Comparison of ENCODE assay signal across 24 cellular contexts in the genomic region with DNA sequence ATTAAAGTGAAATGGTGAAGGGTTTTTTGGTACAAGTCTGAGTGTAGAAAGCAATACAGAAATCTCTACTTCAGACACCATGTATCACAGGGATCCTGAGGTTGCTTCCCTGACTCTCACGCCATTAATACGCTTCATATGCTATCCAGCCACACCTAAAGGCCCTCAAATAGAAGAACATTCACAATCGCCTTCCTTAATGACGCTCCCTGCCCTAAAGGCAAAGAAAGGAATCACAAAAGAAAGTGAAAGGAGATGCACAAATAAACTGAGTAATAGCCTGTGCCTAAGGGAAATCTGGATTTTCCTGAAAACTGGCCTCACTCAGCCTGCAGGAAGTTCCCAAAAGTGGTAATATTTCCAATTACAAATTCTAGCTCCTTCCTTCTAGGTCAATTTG.
"Had no signal": no experiment of that assay in that cellular context is flagged by ENCODE, and none has a peak within 500 bp of the region (broad histone marks: within the 10 kb centered on the region; RNA-seq: fewer than 3 reads in every experiment).

No MANE protein-coding gene starts in this region.

- H3K36me3 Mint-ChIP-seq: memory B cell; naive thymus-derived CD4-positive, alpha-beta T cell had no signal

- H3K9me3 Mint-ChIP-seq: memory B cell; naive thymus-derived CD4-positive, alpha-beta T cell; neural crest cell had no signal

- H3K27me3 ChIP-seq: esophagus squamous epithelium, gastroesophageal sphincter, hepatocyte, ovary, right atrium auricular region, sigmoid colon, stomach, upper lobe of left lung, vagina had no signal

- H3K27ac Mint-ChIP-seq: memory B cell; naive thymus-derived CD4-positive, alpha-beta T cell had no signal

- H3K4me3 Mint-ChIP-seq: memory B cell; naive thymus-derived CD4-positive, alpha-beta T cell; neural crest cell had no signal

- ATAC-seq: gastroesophageal sphincter; left lobe of liver; naive thymus-derived CD4-positive, alpha-beta T cell had no signal

- H3K27me3 Mint-ChIP-seq: memory B cell had no signal

- H3K4me3 ChIP-seq: coronary artery, esophagus squamous epithelium, gastroesophageal sphincter, hepatocyte, ovary, right atrium auricular region, sigmoid colon, skin epidermis, stomach, upper lobe of left lung, vagina had no signal

- H3K27ac ChIP-seq: coronary artery, epithelial cell of prostate, esophagus squamous epithelium, gastroesophageal sphincter, hepatocyte, ovary, right atrium auricular region, sigmoid colon, skin epidermis, stomach, upper lobe of left lung, vagina had no signal

- H3K9me3 ChIP-seq: esophagus squamous epithelium, gastroesophageal sphincter, ovary, right atrium auricular region, sigmoid colon, stomach, upper lobe of left lung, vagina had no signal

- H3K4me1 Mint-ChIP-seq: memory B cell; naive thymus-derived CD4-positive, alpha-beta T cell had no signal

- H3K4me1 ChIP-seq: esophagus squamous epithelium, gastroesophageal sphincter, right atrium auricular region, sigmoid colon, stomach, upper lobe of left lung, vagina had no signal

- DNase-seq: caudate nucleus; effector CD4-positive, alpha-beta T cell; esophagus squamous epithelium; foreskin fibroblast; kidney; midbrain; naive thymus-derived CD4-positive, alpha-beta T cell; ovary; sigmoid colon; stimulated activated CD4-positive, alpha-beta T cell treated with anti-CD3 and anti-CD28 coated beads, Interleukin-12 subunit alpha, Interleukin-12 subunit beta, amount 100 ng/mL, for 4 hours; stimulated activated naive CD4-positive, alpha-beta T cell; stomach; substantia nigra; upper lobe of left lung had no signal

- H3K36me3 ChIP-seq: esophagus squamous epithelium, gastroesophageal sphincter, ovary, right atrium auricular region, sigmoid colon, stomach, upper lobe of left lung, vagina had no signal
